ENCODE assay signal across 18 cellular contexts in the genomic region with DNA sequence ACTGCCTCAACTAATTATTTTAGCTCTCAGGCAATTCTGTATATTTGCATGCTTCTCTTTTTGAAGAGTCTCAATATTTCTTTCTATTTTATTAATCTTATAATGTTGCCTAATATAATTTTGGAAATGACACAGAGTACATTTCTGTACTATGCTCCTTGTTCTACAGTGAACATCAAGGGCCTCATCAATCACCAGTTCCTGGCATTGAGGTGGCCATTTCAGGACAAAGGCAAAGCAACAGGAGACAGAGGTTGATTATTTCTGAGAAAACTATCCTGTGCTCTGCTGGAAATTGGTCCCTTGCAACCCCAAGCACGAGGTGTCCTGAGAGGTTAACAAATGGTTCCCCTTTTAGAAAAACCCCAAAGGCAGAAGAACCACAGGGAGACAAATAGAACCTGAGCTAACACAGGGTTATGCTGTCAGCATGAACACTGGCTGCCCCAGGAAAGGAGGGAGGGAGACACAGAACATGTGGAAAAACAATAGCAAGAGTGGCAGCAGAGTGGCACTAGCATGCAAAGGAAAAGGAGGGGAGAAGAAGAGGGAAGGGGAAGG.
DNase-seq lines count a peak whose midpoint lies in the region; ATAC-seq and TF ChIP-seq lines count a peak whose summit lies in the region.
"Had no signal": no experiment of that assay in that cellular context is flagged by ENCODE, and none has a peak within 500 bp of the region (broad histone marks: within the 10 kb centered on the region; RNA-seq: fewer than 3 reads in every experiment).

No MANE protein-coding gene starts in this region.

- H3K9me3 ChIP-seq in DND-41 (ENCODE audit: insufficient read depth, low read length, severe bottlenecking) (no peaks in the 10 kb centered on the region), Loucy (ENCODE audit: insufficient read depth, low read depth, low read length) (no peaks in the 10 kb centered on the region)
- H3K9me3 ChIP-seq: SJSA1 had no signal

- ATAC-seq in DND-41 (ENCODE audit: insufficient read depth, low read depth): no peak
- ATAC-seq in stimulated activated effector memory CD8-positive, alpha-beta T cell treated with anti-CD3 and anti-CD28 coated beads, Interleukin-12 subunit alpha, Interleukin-12 subunit beta, amount 100 ng/mL, for 72 hours: no peak
- ATAC-seq in HG03354 (IDR thresholded peaks at IDR 0.05; ENCODE audit: poor library complexity, severe bottlenecking, unreplicated experiment): no peak
- ATAC-seq: GM12878, HepG2, Panc1 had no signal

- H3K27ac Mint-ChIP-seq in stimulated activated effector memory CD8-positive, alpha-beta T cell treated with anti-CD3 and anti-CD28 coated beads, Interleukin-12 subunit alpha, Interleukin-12 subunit beta, amount 100 ng/mL, for 72 hours: peak overlapping the region; percentile 44
- H3K27ac Mint-ChIP-seq in osteocyte (ENCODE audit: unreplicated experiment): no peak overlapping the region

- H2AFZ ChIP-seq in DND-41 (ENCODE audit: low read depth, low read length) (0 out of 2 replicates have a peak overlapping the region, but pooled peaks have one; percentile 2), Loucy (ENCODE audit: low read length) (peak overlapping the region; percentile 57)

- H3K27me3 Mint-ChIP-seq in osteocyte (ENCODE audit: unreplicated experiment): peaks cover 12% of the 10 kb centered on the region

- H4K20me1 ChIP-seq in DND-41 (ENCODE audit: insufficient read depth, low read length) (no peaks in the 10 kb centered on the region), Loucy (ENCODE audit: insufficient read depth, low read length, poor library complexity, severe bottlenecking) (no peaks in the 10 kb centered on the region)

- H3K79me2 ChIP-seq in DND-41 (ENCODE audit: insufficient read depth, low read length): no peaks in the 10 kb centered on the region
- H3K79me2 ChIP-seq in Loucy (ENCODE audit: insufficient read depth, low read length): no peaks in the 10 kb centered on the region

- no peak for DNase-seq in DND-41
- DNase-seq in NOMO-1 treated with DMSO at 0.1 percent for 48 hours (lab: John Stamatoyannopoulos, UW; ENCODE audit: unreplicated experiment): peak; percentile 48
- DNase-seq in stimulated activated effector memory CD8-positive, alpha-beta T cell treated with anti-CD3 and anti-CD28 coated beads, Interleukin-12 subunit alpha, Interleukin-12 subunit beta, amount 100 ng/mL, for 72 hours (ENCODE audit: low spot score in 2 of 2): no peak
- no peak for DNase-seq in osteocyte (ENCODE audit: extremely low spot score, unreplicated experiment)
- DNase-seq in NCI-H524 (lab: John Stamatoyannopoulos, UW): no peak
- no peak for DNase-seq in GM10266 (ENCODE audit: extremely low spot score)
- DNase-seq: DMS 273 treated with DMSO at 0.1 percent for 48 hours, GOT3, NCI-H1694 treated with DMSO at 0.1 percent for 48 hours, NCI-H82 had no signal

- H3K4me1 ChIP-seq in DND-41 (ENCODE audit: insufficient read depth, low read length) (peaks cover 19% of the 10 kb centered on the region), Loucy (ENCODE audit: insufficient read depth, low read length, poor library complexity, severe bottlenecking) (peaks cover 48% of the 10 kb centered on the region)

- H3K27me3 ChIP-seq in DND-41 (ENCODE audit: insufficient read depth, low read length, poor library complexity) (no peaks in the 10 kb centered on the region), Loucy (ENCODE audit: insufficient read depth, low read length, poor library complexity, severe bottlenecking) (no peaks in the 10 kb centered on the region)

- no peak overlapping the region for H3K4me3 Mint-ChIP-seq in stimulated activated effector memory CD8-positive, alpha-beta T cell treated with anti-CD3 and anti-CD28 coated beads, Interleukin-12 subunit alpha, Interleukin-12 subunit beta, amount 100 ng/mL, for 72 hours
- H3K4me3 Mint-ChIP-seq in osteocyte (ENCODE audit: unreplicated experiment): no peak overlapping the region
- H3K4me3 Mint-ChIP-seq: CD14-positive monocyte had no signal

- no peaks in the 10 kb centered on the region for H3K9me3 Mint-ChIP-seq in stimulated activated effector memory CD8-positive, alpha-beta T cell treated with anti-CD3 and anti-CD28 coated beads, Interleukin-12 subunit alpha, Interleukin-12 subunit beta, amount 100 ng/mL, for 72 hours
- H3K9me3 Mint-ChIP-seq in osteocyte (ENCODE audit: unreplicated experiment): no peaks in the 10 kb centered on the region

- H3K36me3 ChIP-seq in DND-41 (ENCODE audit: insufficient read depth, low read length): no peaks in the 10 kb centered on the region
- no peaks in the 10 kb centered on the region for H3K36me3 ChIP-seq in Loucy (ENCODE audit: insufficient read depth, low read length)
- H3K36me3 ChIP-seq: SJSA1 had no signal

- H3K4me3 ChIP-seq in DND-41 (ENCODE audit: low read depth in 1 of 2, low read length in 2 of 2) (no peak overlapping the region), Loucy (ENCODE audit: low read length, poor library complexity, severe bottlenecking) (no peak overlapping the region)
- H3K4me3 ChIP-seq: GM12878, SJSA1 had no signal

- peaks cover 12% of the 10 kb centered on the region for H3K4me1 Mint-ChIP-seq in stimulated activated effector memory CD8-positive, alpha-beta T cell treated with anti-CD3 and anti-CD28 coated beads, Interleukin-12 subunit alpha, Interleukin-12 subunit beta, amount 100 ng/mL, for 72 hours
- H3K4me1 Mint-ChIP-seq in osteocyte (ENCODE audit: unreplicated experiment): no peaks in the 10 kb centered on the region

- no peaks in the 10 kb centered on the region for H3F3A ChIP-seq in Loucy (ENCODE audit: low read depth)

- TF ChIP-seq CTCF in DND-41 (IDR thresholded peaks at IDR 0.05; ENCODE audit: borderline replicate concordance, extremely low read depth, low read length, poor library complexity, severe bottlenecking) (peak; percentile 3), Loucy (conservative IDR thresholded peaks at IDR 0.05; ENCODE audit: low read length) (no peak), osteocyte (IDR thresholded peaks at IDR 0.05) (no peak), GM10266 (IDR thresholded peaks at IDR 0.05; ENCODE audit: control insufficient read depth, insufficient read depth, low read depth, missing control alignments) (no peak)

- no peaks in the 10 kb centered on the region for H3K36me3 Mint-ChIP-seq in stimulated activated effector memory CD8-positive, alpha-beta T cell treated with anti-CD3 and anti-CD28 coated beads, Interleukin-12 subunit alpha, Interleukin-12 subunit beta, amount 100 ng/mL, for 72 hours
- no peaks in the 10 kb centered on the region for H3K36me3 Mint-ChIP-seq in osteocyte (ENCODE audit: unreplicated experiment)
- H3K36me3 Mint-ChIP-seq: CD14-positive monocyte had no signal

- H3K9me2 ChIP-seq in Loucy (replicated peaks; ENCODE audit: low read depth, low read length): no peaks in the 10 kb centered on the region

- H3K4me2 ChIP-seq in DND-41 (ENCODE audit: insufficient read depth, low read length): no peak overlapping the region
- H3K4me2 ChIP-seq in Loucy (ENCODE audit: low read depth, low read length, poor library complexity, severe bottlenecking): peak overlapping the region; percentile 62
- H3K4me2 ChIP-seq: KMS-11 had no signal

- no peak overlapping the region for H3K27ac ChIP-seq in DND-41 (ENCODE audit: low read length)
- H3K27ac ChIP-seq: KMS-11, SJSA1 had no signal

- no peak overlapping the region for H3K9ac ChIP-seq in DND-41 (ENCODE audit: low read depth, low read length)
- H3K9ac ChIP-seq in Loucy (ENCODE audit: low read depth, low read length, poor library complexity, severe bottlenecking): peak overlapping the region; percentile 53
- H3K9ac ChIP-seq: KMS-11 had no signal
